In the genomic region with DNA sequence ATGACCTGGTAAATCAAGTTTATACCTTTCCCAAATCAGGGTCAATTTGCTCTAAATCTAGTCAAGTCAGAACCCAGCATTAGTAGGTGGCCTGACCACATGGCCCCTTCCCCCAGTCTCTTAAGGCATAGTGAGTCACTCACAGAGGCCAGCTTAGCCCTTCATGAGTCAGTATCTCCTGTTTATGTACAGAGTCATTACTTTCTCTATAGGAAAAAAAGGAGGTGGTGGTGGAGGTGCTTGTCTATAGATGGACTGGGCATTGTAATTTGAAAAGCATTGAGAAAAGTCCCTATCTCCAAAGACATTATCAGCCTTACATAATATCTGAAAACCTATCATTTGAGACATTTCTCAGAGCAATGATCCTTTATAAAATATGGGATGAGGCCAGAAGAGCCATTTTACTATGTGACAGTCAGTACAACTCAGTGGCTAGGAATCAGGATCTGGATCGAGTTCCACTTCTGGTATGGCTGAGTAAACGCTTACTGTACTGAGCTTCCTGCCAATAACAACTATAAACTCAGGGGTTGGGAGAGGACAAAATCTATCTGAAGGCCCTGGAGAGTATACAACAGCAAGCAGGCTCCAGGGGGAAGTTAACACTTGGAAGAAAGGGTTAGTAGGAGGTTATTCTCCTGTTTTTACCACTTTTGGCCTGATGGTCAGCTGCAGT, we compare ENCODE assay signal across 8 cellular contexts. TPM values are rescaled to one million over a fixed set of nuclear protein-coding genes. Genes with fewer than 3 reads are reported as not detected.
A peak's percentile ranks its signal among the peaks of the same experiment; 100 is the strongest.
DNase-seq lines count a peak whose midpoint lies in the region; ATAC-seq and TF ChIP-seq lines count a peak whose summit lies in the region.

No MANE protein-coding gene starts in this region.

- H3K27me3 ChIP-seq in PC-3 (ENCODE audit: low read length): no peaks in the 10 kb centered on the region
- H3K27me3 ChIP-seq in esophagus squamous epithelium: peaks cover 0 to 95% (median 0%) of the 10 kb centered on the region in 4 donors

- H3K4me3 ChIP-seq in PC-3 (ENCODE audit: low read length): peak overlapping the region; percentile 21; the same call in 1 of the 2 replicates
- H3K4me3 ChIP-seq in esophagus squamous epithelium: no peak overlapping the region

- intact Hi-C loops in PC-3 (cut with micrococcal nuclease) (loop anchor here (1.0 to 2.0 kb wide), 6 partner anchors 10 to 80 kb away; no protein-coding TSS in a partner anchor), esophagus squamous epithelium (cut with DNase I) (no loop called here)

- WGBS in esophagus squamous epithelium, 2 donors: 0 to 18% methylated on average over 2 of the region's 2 CpGs

- H3K27ac Mint-ChIP-seq in stimulated activated effector memory CD8-positive, alpha-beta T cell treated with anti-CD3 and anti-CD28 coated beads, Interleukin-12 subunit alpha, Interleukin-12 subunit beta, amount 100 ng/mL, for 72 hours: peak overlapping the region; percentile 23

- TF ChIP-seq POLR2A in esophagus squamous epithelium (IDR thresholded peaks at IDR 0.05): no peak

- POLR2A ChIA-PET in PC-3 (lab: Charles Lee; ENCODE audit: unreplicated experiment): interaction anchor here (0.6 kb wide), 1 partner anchor 82 kb away, joined by 4 read pairs; no protein-coding TSS in a partner anchor

- peak overlapping the region; percentile 100 for H3K27ac ChIP-seq in PC-3 (ENCODE audit: low read length)
- peak overlapping the region; percentile 99 for H3K27ac ChIP-seq in epithelial cell of prostate
- H3K27ac ChIP-seq in esophagus squamous epithelium: no peak overlapping the region

- DNase-seq in NCI-H2171 treated with DMSO at 0.1 percent for 48 hours (lab: John Stamatoyannopoulos, UW): peak; percentile 16
- no peak for DNase-seq in NCI-H2171 (lab: John Stamatoyannopoulos, UW)
- DNase-seq in PC-3: peak; percentile 87
- peak; percentile 99 for DNase-seq in epithelial cell of prostate (ENCODE audit: low read depth, low spot score)
- DNase-seq in stimulated activated effector memory CD8-positive, alpha-beta T cell treated with anti-CD3 and anti-CD28 coated beads, Interleukin-12 subunit alpha, Interleukin-12 subunit beta, amount 100 ng/mL, for 72 hours (ENCODE audit: low spot score in 2 of 2): no peak
- DNase-seq in NCI-H524 (lab: John Stamatoyannopoulos, UW): no peak
- DNase-seq in esophagus squamous epithelium (lab: John Stamatoyannopoulos, UW): no peak

- H3K36me3 ChIP-seq in PC-3 (ENCODE audit: low read depth, low read length): peaks cover 7% of the 10 kb centered on the region; the same call in 1 of the 2 replicates
- no peaks in the 10 kb centered on the region for H3K36me3 ChIP-seq in esophagus squamous epithelium

- BruUV-seq in PC-3 (replicated peaks; lab: Mats Ljungman, UMichigan): no TSS peak

- no peaks in the 10 kb centered on the region for H4K20me1 ChIP-seq in PC-3 (ENCODE audit: low read length)

- H3K36me3 Mint-ChIP-seq in stimulated activated effector memory CD8-positive, alpha-beta T cell treated with anti-CD3 and anti-CD28 coated beads, Interleukin-12 subunit alpha, Interleukin-12 subunit beta, amount 100 ng/mL, for 72 hours: no peaks in the 10 kb centered on the region

- no peak for TF ChIP-seq CTCF in PC-3 (conservative IDR thresholded peaks at IDR 0.05; ENCODE audit: low read depth, low read length)
- no peak for TF ChIP-seq CTCF in esophagus squamous epithelium (IDR thresholded peaks at IDR 0.05)

- H3K79me2 ChIP-seq in PC-3 (ENCODE audit: low read length): no peaks in the 10 kb centered on the region

- H3K9me3 Mint-ChIP-seq in stimulated activated effector memory CD8-positive, alpha-beta T cell treated with anti-CD3 and anti-CD28 coated beads, Interleukin-12 subunit alpha, Interleukin-12 subunit beta, amount 100 ng/mL, for 72 hours: peaks cover 4% of the 10 kb centered on the region

- H3K4me2 ChIP-seq in PC-3 (ENCODE audit: low read length): peak overlapping the region; percentile 73

- H3K9me2 ChIP-seq in PC-3 (replicated peaks; ENCODE audit: low read length): no peaks in the 10 kb centered on the region

- peaks cover 9% of the 10 kb centered on the region for H3K4me1 Mint-ChIP-seq in stimulated activated effector memory CD8-positive, alpha-beta T cell treated with anti-CD3 and anti-CD28 coated beads, Interleukin-12 subunit alpha, Interleukin-12 subunit beta, amount 100 ng/mL, for 72 hours

- ATAC-seq in PC-3: peak; percentile 86
- ATAC-seq in stimulated activated effector memory CD8-positive, alpha-beta T cell treated with anti-CD3 and anti-CD28 coated beads, Interleukin-12 subunit alpha, Interleukin-12 subunit beta, amount 100 ng/mL, for 72 hours: peak; percentile 99
- ATAC-seq in GM18511 (IDR thresholded peaks at IDR 0.05; ENCODE audit: unreplicated experiment): no peak

- H3K4me1 ChIP-seq in PC-3 (ENCODE audit: insufficient read depth, low read length) (peaks cover 20% of the 10 kb centered on the region), esophagus squamous epithelium (peaks cover 0 to 5% (median 0%) of the 10 kb centered on the region in 3 donors)

- H3F3A ChIP-seq in PC-3 (ENCODE audit: low read length, unreplicated experiment): no peaks in the 10 kb centered on the region

- H3K9me3 ChIP-seq in PC-3 (ENCODE audit: low read length) (no peaks in the 10 kb centered on the region), esophagus squamous epithelium (peaks cover 0 to 27% (median 9%) of the 10 kb centered on the region in 3 donors)

- peak overlapping the region; percentile 91 for H3K9ac ChIP-seq in PC-3 (ENCODE audit: low read length)

- H2AFZ ChIP-seq in PC-3 (ENCODE audit: low read length): peak overlapping the region; percentile 28; the same call in 1 of the 2 replicates

- H3K4me3 Mint-ChIP-seq in stimulated activated effector memory CD8-positive, alpha-beta T cell treated with anti-CD3 and anti-CD28 coated beads, Interleukin-12 subunit alpha, Interleukin-12 subunit beta, amount 100 ng/mL, for 72 hours: no peak overlapping the region

- CTCF ChIA-PET in PC-3 (lab: Charles Lee): interaction anchor here (0.7 to 1.0 kb wide), 4 partner anchors 13 to 37 kb away, joined by 3 to 4 read pairs (median 4); no protein-coding TSS in a partner anchor

RNA-seq across cellular contexts. Expression of a gene that starts 22.5 kb away (rescaled TPM):
- total RNA-seq in PC-3 (2014; rRNA removed) (2.0 and 4.8 TPM in 2 replicates), esophagus squamous epithelium (not detected)

Comparison
In these comparisons a context has a peak if more than half of its experiments do, and no peak if none do; other contexts are left out.
1. DNase-seq: peak in NCI-H2171 treated with DMSO at 0.1 percent for 48 hours (single experiment), PC-3 (single experiment) and epithelial cell of prostate (single experiment); none in NCI-H2171 (single experiment), stimulated activated effector memory CD8-positive, alpha-beta T cell treated with anti-CD3 and anti-CD28 coated beads, Interleukin-12 subunit alpha, Interleukin-12 subunit beta, amount 100 ng/mL, for 72 hours (0 of 2), NCI-H524 (0 of 2) and esophagus squamous epithelium (single experiment).
2. H3K27ac ChIP-seq: peak in PC-3 (single experiment) and epithelial cell of prostate (single experiment); none in esophagus squamous epithelium (0 of 4).